In the genomic region with DNA sequence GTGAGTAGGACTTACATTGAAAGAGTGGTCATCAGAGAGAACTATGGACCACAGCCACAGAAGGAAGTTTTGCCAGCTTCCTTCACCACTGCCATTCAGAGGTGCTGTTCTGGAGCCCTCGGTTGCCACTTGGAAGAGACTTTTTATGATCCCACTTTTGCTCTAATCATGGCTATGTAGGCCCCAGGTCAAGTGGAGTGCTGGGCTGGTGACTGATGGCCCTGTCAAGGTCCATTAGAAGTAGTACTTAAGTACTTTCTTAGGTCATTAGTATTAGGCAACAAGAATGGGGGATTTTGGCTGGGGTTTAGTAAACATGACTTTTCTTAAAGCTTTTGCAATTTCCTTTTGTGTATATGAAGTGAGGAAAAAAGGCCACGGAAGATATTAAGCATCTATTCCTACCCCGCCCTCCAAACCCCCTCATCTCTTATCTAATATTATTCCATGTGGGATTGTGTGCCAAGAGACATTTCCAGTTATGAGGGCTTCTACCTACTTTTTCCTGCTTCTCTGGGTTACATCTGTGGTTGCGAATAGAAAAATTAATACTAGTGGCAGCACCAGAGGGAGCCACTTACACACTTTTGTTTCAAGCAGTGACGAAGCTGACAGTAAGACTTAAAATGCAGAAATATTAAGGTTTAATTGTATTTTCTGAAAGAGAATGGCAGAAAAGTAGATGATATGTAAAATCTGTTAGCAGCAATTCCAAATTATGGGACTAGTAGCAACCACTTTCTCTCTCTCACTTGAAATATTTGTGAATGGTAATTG, we compare ENCODE assay signal across 8 cellular contexts. TPM values are rescaled to one million over a fixed set of nuclear protein-coding genes. Genes with fewer than 3 reads are reported as not detected.
DNase-seq lines count a peak whose midpoint lies in the region; ATAC-seq, FAIRE-seq and TF ChIP-seq lines count a peak whose summit lies in the region.

No MANE protein-coding gene starts in this region.

- H3F3A ChIP-seq in GM23248 (ENCODE audit: insufficient read depth), result no peaks in the 10 kb centered on the region

- FAIRE-seq in frontal cortex (lab: Jason Lieb, UNC), result no peak

- 0 out of 2 replicates have a peak, but pooled peaks cover 4% of the 10 kb centered on the region for H3K4me1 ChIP-seq in GM23248 (ENCODE audit: insufficient read depth)
- no peaks in the 10 kb centered on the region for H3K4me1 ChIP-seq in prostate gland (replicated peaks)

- H3K9ac ChIP-seq in GM23248, result no peak overlapping the region

- ATAC-seq in GM19023 (IDR thresholded peaks at IDR 0.05; ENCODE audit: unreplicated experiment), result no peak
- ATAC-seq in GM18870 (IDR thresholded peaks at IDR 0.05; ENCODE audit: unreplicated experiment), result no peak

- no peaks in the 10 kb centered on the region for H4K20me1 ChIP-seq in GM23248 (ENCODE audit: insufficient read depth)

- no peaks in the 10 kb centered on the region for H3K9me2 ChIP-seq in GM23248 (ENCODE audit: insufficient read depth)

- H3K27ac ChIP-seq in GM23248 (no peak overlapping the region), prostate gland (no peak overlapping the region)

- H3K27me3 ChIP-seq in GM23248 (replicated peaks; ENCODE audit: insufficient read depth) (no peaks in the 10 kb centered on the region), prostate gland (replicated peaks; ENCODE audit: insufficient read depth) (no peaks in the 10 kb centered on the region)

- H3K4me3 ChIP-seq in GM23248, result no peak overlapping the region
- H3K4me3 ChIP-seq in prostate gland, result no peak overlapping the region

- 0 out of 2 replicates have a peak overlapping the region, but pooled peaks have one; percentile 47 for H2AFZ ChIP-seq in GM23248

- H3K36me3 ChIP-seq in GM23248 (ENCODE audit: low read depth) (no peaks in the 10 kb centered on the region), prostate gland (no peaks in the 10 kb centered on the region)

- peak in 3 of 4 experiments; percentile 23 to 40 (median 27) for TF ChIP-seq CTCF in prostate gland (IDR thresholded peaks at IDR 0.05)

- in situ Hi-C loops in ACHN (cut with HindIII; ENCODE audit: low pct_ligation_motif_present, low pct_unique_long_range_greater_than_20kb, low sequenced_read_pairs), result no loop called here
- in situ Hi-C loops in GM23248 (cut with MboI), result no loop called here

- H3K4me2 ChIP-seq in GM23248 (ENCODE audit: unreplicated experiment), result peak overlapping the region; percentile 53

- no peaks in the 10 kb centered on the region for H3K79me2 ChIP-seq in GM23248 (ENCODE audit: insufficient read depth)

- TF ChIP-seq POLR2A in prostate gland (IDR thresholded peaks at IDR 0.05), result no peak

- DNase-seq in ACHN, result peak; percentile 50
- DNase-seq in GM23248, result peak; percentile 81
- peak; percentile 4 for DNase-seq in OCI-M2 (lab: John Stamatoyannopoulos, UW; ENCODE audit: unreplicated experiment)
- peak; percentile 39 for DNase-seq in fibroblast of gingiva (ENCODE audit: low read depth)
- no peak for DNase-seq in prostate gland (ENCODE audit: low spot score)
- DNase-seq in frontal cortex (ENCODE audit: low spot score in 2 of 2), result no peak

- H3K9me3 ChIP-seq in GM23248 (ENCODE audit: low read depth) (no peaks in the 10 kb centered on the region), prostate gland (no peaks in the 10 kb centered on the region)

- intact Hi-C loops in prostate gland (cut with DNase I), result loop anchor here (10.0 kb wide), 1 partner anchor 143 kb away; no protein-coding TSS in a partner anchor

- 43 to 47% methylated on average over 5 of the region's 5 CpGs for WGBS in GM23248 (ENCODE audit: low coverage in 1 of 2, low lambda C conversion rate in 2 of 2, missing lambda C conversion rate in 2 of 2), 2 experiments
- 42% methylated on average over 5 of the region's 5 CpGs for WGBS in prostate gland

RNA-seq across cellular contexts. Expression of a gene that starts 13.9 kb away (rescaled TPM):
- 20.1 and 23.8 TPM in 2 replicates for total RNA-seq in GM23248 (2014; rRNA removed; shearing (Covaris generic))
- polyA plus RNA-seq in GM23248 (2016; fragmentation: Nextera tagmentation; extraction: Ambion mirVana), result 14.3 and 15.2 TPM in 2 replicates
- total RNA-seq in prostate gland (10 to 100 TPM in 1 of 2 donors, under 1 TPM in 1; 0.36 to 11.7 TPM), frontal cortex (59.1 TPM)

Comparison
In these comparisons a context has a peak if more than half of its experiments do, and no peak if none do; other contexts are left out.
1. DNase-seq: peak in ACHN (single experiment), GM23248 (single experiment), OCI-M2 (single experiment) and fibroblast of gingiva (single experiment); none in prostate gland (single experiment) and frontal cortex (0 of 2).